Comparison of ENCODE assay signal across 1 cellular context in the genomic region with DNA sequence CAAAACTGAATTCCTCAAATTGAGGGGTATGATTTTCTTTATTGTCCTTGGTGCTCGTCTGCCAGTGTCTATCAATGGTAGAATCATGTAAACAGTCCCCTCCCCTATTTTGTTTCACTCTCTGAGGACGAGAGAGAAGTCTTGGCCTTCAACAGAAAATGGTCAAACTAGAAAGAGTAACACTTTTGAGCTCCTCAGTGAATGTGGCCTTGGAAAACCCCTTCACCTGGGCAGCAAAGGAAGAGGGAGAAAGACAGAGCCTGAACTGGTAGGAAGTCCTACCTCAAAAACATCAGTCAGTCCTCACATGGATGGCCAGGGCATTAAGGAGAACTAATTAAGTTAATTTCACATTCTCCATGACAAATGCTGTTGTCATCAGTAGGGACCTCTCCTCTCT.
TF ChIP-seq lines count a peak whose summit lies in the region.

No MANE protein-coding gene starts in this region.

TF ChIP-seq in K562, 482 proteins besides CTCF, POLR2A, EP300 and RAD21 (continued from another document and continues in another):
- TF ChIP-seq, protein P1, sequence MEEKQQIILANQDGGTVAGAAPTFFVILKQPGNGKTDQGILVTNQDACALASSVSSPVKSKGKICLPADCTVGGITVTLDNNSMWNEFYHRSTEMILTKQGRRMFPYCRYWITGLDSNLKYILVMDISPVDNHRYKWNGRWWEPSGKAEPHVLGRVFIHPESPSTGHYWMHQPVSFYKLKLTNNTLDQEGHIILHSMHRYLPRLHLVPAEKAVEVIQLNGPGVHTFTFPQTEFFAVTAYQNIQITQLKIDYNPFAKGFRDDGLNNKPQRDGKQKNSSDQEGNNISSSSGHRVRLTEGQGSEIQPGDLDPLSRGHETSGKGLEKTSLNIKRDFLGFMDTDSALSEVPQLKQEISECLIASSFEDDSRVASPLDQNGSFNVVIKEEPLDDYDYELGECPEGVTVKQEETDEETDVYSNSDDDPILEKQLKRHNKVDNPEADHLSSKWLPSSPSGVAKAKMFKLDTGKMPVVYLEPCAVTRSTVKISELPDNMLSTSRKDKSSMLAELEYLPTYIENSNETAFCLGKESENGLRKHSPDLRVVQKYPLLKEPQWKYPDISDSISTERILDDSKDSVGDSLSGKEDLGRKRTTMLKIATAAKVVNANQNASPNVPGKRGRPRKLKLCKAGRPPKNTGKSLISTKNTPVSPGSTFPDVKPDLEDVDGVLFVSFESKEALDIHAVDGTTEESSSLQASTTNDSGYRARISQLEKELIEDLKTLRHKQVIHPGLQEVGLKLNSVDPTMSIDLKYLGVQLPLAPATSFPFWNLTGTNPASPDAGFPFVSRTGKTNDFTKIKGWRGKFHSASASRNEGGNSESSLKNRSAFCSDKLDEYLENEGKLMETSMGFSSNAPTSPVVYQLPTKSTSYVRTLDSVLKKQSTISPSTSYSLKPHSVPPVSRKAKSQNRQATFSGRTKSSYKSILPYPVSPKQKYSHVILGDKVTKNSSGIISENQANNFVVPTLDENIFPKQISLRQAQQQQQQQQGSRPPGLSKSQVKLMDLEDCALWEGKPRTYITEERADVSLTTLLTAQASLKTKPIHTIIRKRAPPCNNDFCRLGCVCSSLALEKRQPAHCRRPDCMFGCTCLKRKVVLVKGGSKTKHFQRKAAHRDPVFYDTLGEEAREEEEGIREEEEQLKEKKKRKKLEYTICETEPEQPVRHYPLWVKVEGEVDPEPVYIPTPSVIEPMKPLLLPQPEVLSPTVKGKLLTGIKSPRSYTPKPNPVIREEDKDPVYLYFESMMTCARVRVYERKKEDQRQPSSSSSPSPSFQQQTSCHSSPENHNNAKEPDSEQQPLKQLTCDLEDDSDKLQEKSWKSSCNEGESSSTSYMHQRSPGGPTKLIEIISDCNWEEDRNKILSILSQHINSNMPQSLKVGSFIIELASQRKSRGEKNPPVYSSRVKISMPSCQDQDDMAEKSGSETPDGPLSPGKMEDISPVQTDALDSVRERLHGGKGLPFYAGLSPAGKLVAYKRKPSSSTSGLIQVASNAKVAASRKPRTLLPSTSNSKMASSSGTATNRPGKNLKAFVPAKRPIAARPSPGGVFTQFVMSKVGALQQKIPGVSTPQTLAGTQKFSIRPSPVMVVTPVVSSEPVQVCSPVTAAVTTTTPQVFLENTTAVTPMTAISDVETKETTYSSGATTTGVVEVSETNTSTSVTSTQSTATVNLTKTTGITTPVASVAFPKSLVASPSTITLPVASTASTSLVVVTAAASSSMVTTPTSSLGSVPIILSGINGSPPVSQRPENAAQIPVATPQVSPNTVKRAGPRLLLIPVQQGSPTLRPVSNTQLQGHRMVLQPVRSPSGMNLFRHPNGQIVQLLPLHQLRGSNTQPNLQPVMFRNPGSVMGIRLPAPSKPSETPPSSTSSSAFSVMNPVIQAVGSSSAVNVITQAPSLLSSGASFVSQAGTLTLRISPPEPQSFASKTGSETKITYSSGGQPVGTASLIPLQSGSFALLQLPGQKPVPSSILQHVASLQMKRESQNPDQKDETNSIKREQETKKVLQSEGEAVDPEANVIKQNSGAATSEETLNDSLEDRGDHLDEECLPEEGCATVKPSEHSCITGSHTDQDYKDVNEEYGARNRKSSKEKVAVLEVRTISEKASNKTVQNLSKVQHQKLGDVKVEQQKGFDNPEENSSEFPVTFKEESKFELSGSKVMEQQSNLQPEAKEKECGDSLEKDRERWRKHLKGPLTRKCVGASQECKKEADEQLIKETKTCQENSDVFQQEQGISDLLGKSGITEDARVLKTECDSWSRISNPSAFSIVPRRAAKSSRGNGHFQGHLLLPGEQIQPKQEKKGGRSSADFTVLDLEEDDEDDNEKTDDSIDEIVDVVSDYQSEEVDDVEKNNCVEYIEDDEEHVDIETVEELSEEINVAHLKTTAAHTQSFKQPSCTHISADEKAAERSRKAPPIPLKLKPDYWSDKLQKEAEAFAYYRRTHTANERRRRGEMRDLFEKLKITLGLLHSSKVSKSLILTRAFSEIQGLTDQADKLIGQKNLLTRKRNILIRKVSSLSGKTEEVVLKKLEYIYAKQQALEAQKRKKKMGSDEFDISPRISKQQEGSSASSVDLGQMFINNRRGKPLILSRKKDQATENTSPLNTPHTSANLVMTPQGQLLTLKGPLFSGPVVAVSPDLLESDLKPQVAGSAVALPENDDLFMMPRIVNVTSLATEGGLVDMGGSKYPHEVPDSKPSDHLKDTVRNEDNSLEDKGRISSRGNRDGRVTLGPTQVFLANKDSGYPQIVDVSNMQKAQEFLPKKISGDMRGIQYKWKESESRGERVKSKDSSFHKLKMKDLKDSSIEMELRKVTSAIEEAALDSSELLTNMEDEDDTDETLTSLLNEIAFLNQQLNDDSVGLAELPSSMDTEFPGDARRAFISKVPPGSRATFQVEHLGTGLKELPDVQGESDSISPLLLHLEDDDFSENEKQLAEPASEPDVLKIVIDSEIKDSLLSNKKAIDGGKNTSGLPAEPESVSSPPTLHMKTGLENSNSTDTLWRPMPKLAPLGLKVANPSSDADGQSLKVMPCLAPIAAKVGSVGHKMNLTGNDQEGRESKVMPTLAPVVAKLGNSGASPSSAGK (IDR thresholded peaks at IDR 0.05) = no peak
- no peak for TF ChIP-seq MIER1 (IDR thresholded peaks at IDR 0.05; ENCODE audit: low read depth)
- no peak for TF ChIP-seq HMG20B (CRISPR knock-in tag; IDR thresholded peaks at IDR 0.05)
- no peak for TF ChIP-seq CREB1 (IDR thresholded peaks at IDR 0.05)
- TF ChIP-seq CREB1 (CRISPR knock-in tag; IDR thresholded peaks at IDR 0.05) = no peak
- TF ChIP-seq TEAD4 (IDR thresholded peaks at IDR 0.05; ENCODE audit: low read length) = no peak
- no peak for TF ChIP-seq TEAD4 (CRISPR knock-in tag; IDR thresholded peaks at IDR 0.05; ENCODE audit: borderline replicate concordance)
- TF ChIP-seq ZNF121 (CRISPR knock-in tag; conservative IDR thresholded peaks at IDR 0.05) = 0 out of 2 replicates have a peak, but pooled peaks have one; percentile 17
- TF ChIP-seq BACH1 (tag; IDR thresholded peaks at IDR 0.05) = no peak
- TF ChIP-seq, protein P2, sequence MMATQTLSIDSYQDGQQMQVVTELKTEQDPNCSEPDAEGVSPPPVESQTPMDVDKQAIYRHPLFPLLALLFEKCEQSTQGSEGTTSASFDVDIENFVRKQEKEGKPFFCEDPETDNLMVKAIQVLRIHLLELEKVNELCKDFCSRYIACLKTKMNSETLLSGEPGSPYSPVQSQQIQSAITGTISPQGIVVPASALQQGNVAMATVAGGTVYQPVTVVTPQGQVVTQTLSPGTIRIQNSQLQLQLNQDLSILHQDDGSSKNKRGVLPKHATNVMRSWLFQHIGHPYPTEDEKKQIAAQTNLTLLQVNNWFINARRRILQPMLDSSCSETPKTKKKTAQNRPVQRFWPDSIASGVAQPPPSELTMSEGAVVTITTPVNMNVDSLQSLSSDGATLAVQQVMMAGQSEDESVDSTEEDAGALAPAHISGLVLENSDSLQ (IDR thresholded peaks at IDR 0.05) = no peak
- no peak for TF ChIP-seq MYBL2 (IDR thresholded peaks at IDR 0.05; ENCODE audit: low read depth)
- TF ChIP-seq MYBL2 (CRISPR knock-in tag; IDR thresholded peaks at IDR 0.05; ENCODE audit: borderline replicate concordance) = no peak
- no peak for TF ChIP-seq ILF3 (IDR thresholded peaks at IDR 0.05; ENCODE audit: borderline replicate concordance)
- TF ChIP-seq, protein P3, sequence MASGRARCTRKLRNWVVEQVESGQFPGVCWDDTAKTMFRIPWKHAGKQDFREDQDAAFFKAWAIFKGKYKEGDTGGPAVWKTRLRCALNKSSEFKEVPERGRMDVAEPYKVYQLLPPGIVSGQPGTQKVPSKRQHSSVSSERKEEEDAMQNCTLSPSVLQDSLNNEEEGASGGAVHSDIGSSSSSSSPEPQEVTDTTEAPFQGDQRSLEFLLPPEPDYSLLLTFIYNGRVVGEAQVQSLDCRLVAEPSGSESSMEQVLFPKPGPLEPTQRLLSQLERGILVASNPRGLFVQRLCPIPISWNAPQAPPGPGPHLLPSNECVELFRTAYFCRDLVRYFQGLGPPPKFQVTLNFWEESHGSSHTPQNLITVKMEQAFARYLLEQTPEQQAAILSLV (tag; IDR thresholded peaks at IDR 0.05) = no peak
- no peak for TF ChIP-seq ZBTB17 (CRISPR knock-in tag; IDR thresholded peaks at IDR 0.05)
- TF ChIP-seq, protein P4, sequence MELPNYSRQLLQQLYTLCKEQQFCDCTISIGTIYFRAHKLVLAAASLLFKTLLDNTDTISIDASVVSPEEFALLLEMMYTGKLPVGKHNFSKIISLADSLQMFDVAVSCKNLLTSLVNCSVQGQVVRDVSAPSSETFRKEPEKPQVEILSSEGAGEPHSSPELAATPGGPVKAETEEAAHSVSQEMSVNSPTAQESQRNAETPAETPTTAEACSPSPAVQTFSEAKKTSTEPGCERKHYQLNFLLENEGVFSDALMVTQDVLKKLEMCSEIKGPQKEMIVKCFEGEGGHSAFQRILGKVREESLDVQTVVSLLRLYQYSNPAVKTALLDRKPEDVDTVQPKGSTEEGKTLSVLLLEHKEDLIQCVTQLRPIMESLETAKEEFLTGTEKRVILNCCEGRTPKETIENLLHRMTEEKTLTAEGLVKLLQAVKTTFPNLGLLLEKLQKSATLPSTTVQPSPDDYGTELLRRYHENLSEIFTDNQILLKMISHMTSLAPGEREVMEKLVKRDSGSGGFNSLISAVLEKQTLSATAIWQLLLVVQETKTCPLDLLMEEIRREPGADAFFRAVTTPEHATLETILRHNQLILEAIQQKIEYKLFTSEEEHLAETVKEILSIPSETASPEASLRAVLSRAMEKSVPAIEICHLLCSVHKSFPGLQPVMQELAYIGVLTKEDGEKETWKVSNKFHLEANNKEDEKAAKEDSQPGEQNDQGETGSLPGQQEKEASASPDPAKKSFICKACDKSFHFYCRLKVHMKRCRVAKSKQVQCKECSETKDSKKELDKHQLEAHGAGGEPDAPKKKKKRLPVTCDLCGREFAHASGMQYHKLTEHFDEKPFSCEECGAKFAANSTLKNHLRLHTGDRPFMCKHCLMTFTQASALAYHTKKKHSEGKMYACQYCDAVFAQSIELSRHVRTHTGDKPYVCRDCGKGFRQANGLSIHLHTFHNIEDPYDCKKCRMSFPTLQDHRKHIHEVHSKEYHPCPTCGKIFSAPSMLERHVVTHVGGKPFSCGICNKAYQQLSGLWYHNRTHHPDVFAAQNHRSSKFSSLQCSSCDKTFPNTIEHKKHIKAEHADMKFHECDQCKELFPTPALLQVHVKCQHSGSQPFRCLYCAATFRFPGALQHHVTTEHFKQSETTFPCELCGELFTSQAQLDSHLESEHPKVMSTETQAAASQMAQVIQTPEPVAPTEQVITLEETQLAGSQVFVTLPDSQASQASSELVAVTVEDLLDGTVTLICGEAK (IDR thresholded peaks at IDR 0.05) = no peak
- TF ChIP-seq, protein P4 (CRISPR knock-in tag; IDR thresholded peaks at IDR 0.05) = no peak
- TF ChIP-seq POLR2G (IDR thresholded peaks at IDR 0.05; ENCODE audit: low read depth, low read length) = no peak
- TF ChIP-seq ZNF232 (CRISPR knock-in tag; IDR thresholded peaks at IDR 0.05) = peak; percentile 79; the same call in 1 of the 2 replicates
- no peak for TF ChIP-seq ZNF76 (CRISPR knock-in tag; IDR thresholded peaks at IDR 0.05; ENCODE audit: borderline replicate concordance)
- TF ChIP-seq, protein P5, sequence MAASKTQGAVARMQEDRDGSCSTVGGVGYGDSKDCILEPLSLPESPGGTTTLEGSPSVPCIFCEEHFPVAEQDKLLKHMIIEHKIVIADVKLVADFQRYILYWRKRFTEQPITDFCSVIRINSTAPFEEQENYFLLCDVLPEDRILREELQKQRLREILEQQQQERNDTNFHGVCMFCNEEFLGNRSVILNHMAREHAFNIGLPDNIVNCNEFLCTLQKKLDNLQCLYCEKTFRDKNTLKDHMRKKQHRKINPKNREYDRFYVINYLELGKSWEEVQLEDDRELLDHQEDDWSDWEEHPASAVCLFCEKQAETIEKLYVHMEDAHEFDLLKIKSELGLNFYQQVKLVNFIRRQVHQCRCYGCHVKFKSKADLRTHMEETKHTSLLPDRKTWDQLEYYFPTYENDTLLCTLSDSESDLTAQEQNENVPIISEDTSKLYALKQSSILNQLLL (CRISPR knock-in tag; IDR thresholded peaks at IDR 0.05; ENCODE audit: borderline replicate concordance) = no peak
- TF ChIP-seq POLR2AphosphoS2 (IDR thresholded peaks at IDR 0.05; ENCODE audit: low read length) = no peak
- TF ChIP-seq, protein P6, sequence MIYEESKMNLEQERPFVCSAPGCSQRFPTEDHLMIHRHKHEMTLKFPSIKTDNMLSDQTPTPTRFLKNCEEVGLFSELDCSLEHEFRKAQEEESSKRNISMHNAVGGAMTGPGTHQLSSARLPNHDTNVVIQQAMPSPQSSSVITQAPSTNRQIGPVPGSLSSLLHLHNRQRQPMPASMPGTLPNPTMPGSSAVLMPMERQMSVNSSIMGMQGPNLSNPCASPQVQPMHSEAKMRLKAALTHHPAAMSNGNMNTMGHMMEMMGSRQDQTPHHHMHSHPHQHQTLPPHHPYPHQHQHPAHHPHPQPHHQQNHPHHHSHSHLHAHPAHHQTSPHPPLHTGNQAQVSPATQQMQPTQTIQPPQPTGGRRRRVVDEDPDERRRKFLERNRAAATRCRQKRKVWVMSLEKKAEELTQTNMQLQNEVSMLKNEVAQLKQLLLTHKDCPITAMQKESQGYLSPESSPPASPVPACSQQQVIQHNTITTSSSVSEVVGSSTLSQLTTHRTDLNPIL (CRISPR knock-in tag; IDR thresholded peaks at IDR 0.05) = no peak
- TF ChIP-seq TFAM (CRISPR knock-in tag; conservative IDR thresholded peaks at IDR 0.05) = no peak
- no peak for TF ChIP-seq KDM1A (IDR thresholded peaks at IDR 0.05)
- no peak for TF ChIP-seq ATF7 (IDR thresholded peaks at IDR 0.05)
- no peak for TF ChIP-seq ZNF507 (tag; conservative IDR thresholded peaks at IDR 0.05)
- TF ChIP-seq HNRNPL (IDR thresholded peaks at IDR 0.05; ENCODE audit: low read depth, low read length) = no peak
- TF ChIP-seq ZNF217 (CRISPR knock-in tag; IDR thresholded peaks at IDR 0.05) = 0 out of 2 replicates have a peak, but pooled peaks have one; percentile 47
